Comparison of ENCODE assay signal across 29 cellular contexts in the genomic region with DNA sequence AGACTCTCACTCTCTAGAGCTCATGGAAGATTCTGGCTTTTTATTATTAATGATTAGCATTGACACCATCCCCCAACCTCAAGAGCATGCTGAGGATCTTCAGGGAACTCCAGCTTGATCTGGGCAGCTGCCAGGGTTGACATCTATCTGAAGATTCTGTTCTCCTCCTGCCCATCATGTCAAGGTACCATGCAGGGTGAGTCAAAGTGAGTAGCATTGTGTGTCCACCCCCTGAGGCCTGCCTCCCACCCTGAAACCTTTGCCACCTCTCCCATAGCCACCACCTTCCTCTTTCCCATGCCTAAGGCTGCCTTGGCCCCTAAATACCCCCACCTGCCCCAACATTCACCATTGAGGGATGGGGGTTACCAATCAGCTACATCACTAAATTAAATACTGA.
"Had no signal": no experiment of that assay in that cellular context is flagged by ENCODE, and none has a peak within 500 bp of the region (broad histone marks: within the 10 kb centered on the region; RNA-seq: fewer than 3 reads in every experiment).

No MANE protein-coding gene starts in this region.

- H3K9me3 ChIP-seq: neutrophil, pancreas, prostate gland, right lobe of liver, sigmoid colon, spleen, suprapubic skin, testis, tibial artery, transverse colon, upper lobe of right lung, uterus had no signal

- H3K4me2 ChIP-seq: smooth muscle cell had no signal

- ATAC-seq: naive thymus-derived CD8-positive, alpha-beta T cell; natural killer cell treated with Interleukin-12 subunit alpha and Interleukin-12 subunit beta and Interleukin-15 and Interleukin-18, amount 100 ng/mL, for 72 hours; pancreas; right lobe of liver; stimulated activated memory B cell treated with anti-CD40 and anti-IgM and Interleukin-4, amounts not matched to agents 10 μg/mL and 1 μg/mL and 100 μg/mL, for 72 hours; stimulated activated naive CD8-positive, alpha-beta T cell treated with anti-CD3 and anti-CD28 coated beads, Interleukin-15, amount 100 ng/mL, for 72 hours; stimulated activated naive CD8-positive, alpha-beta T cell treated with anti-CD3 and anti-CD28 coated beads, Interleukin-15, Interleukin-2, amounts not matched to agents 100 U/mL and 50 U/mL, for 24 hours; upper lobe of right lung had no signal

- H3K36me3 ChIP-seq: neutrophil, pancreas, prostate gland, right lobe of liver, sigmoid colon, spleen, suprapubic skin, tibial artery, transverse colon, upper lobe of right lung, uterus had no signal

- DNase-seq: naive B cell; naive thymus-derived CD8-positive, alpha-beta T cell; nephron progenitor cell; nucleus accumbens; pancreas; right lobe of liver; sigmoid colon; spleen; stimulated activated CD4-positive, alpha-beta T cell treated with anti-CD3 and anti-CD28 coated beads, Interleukin-12 subunit alpha, Interleukin-12 subunit beta, amount 100 ng/mL, for 4 hours; stimulated activated CD4-positive, alpha-beta T cell treated with anti-CD3 and anti-CD28 coated beads, Interleukin-1b, Interleukin-23, amount 100 ng/mL, for 48 hours; stimulated activated CD4-positive, alpha-beta T cell treated with anti-CD3 and anti-CD28 coated beads, Interleukin-4, amount 100 ng/mL, for 1 hour; stimulated activated CD4-positive, alpha-beta T cell treated with anti-CD3 and anti-CD28 coated beads, Interleukin-4, amount 100 ng/mL, for 4 hours; stimulated activated CD8-positive, alpha-beta memory T cell treated with anti-CD3 and anti-CD28 coated beads, Interleukin-4, amount 100 ng/mL, for 48 hours; stimulated activated naive CD4-positive, alpha-beta T cell; stimulated activated naive CD8-positive, alpha-beta T cell treated with anti-CD3 and anti-CD28 coated beads, Interleukin-15, amount 100 ng/mL, for 72 hours; stimulated activated naive CD8-positive, alpha-beta T cell treated with anti-CD3 and anti-CD28 coated beads, Interleukin-15, Interleukin-2, amounts not matched to agents 100 U/mL and 50 U/mL, for 24 hours; substantia nigra; testis; tibial artery; transverse colon; upper lobe of right lung; uterus had no signal

- H3K27me3 ChIP-seq: neutrophil, pancreas, right lobe of liver, sigmoid colon, testis, transverse colon, upper lobe of right lung, uterus had no signal

- H3K27ac ChIP-seq: neutrophil, pancreas, prostate gland, right lobe of liver, sigmoid colon, skin epidermis, spleen, suprapubic skin, testis, tibial artery, transverse colon, upper lobe of right lung, uterus had no signal

- H3K4me3 ChIP-seq: pancreas, prostate gland, right lobe of liver, sigmoid colon, skin epidermis, smooth muscle cell, spleen, suprapubic skin, testis, tibial artery, transverse colon, upper lobe of right lung, uterus had no signal

- H3K4me1 ChIP-seq: pancreas, prostate gland, right lobe of liver, sigmoid colon, suprapubic skin, testis, tibial artery, transverse colon, uterus had no signal
